In the genomic region with DNA sequence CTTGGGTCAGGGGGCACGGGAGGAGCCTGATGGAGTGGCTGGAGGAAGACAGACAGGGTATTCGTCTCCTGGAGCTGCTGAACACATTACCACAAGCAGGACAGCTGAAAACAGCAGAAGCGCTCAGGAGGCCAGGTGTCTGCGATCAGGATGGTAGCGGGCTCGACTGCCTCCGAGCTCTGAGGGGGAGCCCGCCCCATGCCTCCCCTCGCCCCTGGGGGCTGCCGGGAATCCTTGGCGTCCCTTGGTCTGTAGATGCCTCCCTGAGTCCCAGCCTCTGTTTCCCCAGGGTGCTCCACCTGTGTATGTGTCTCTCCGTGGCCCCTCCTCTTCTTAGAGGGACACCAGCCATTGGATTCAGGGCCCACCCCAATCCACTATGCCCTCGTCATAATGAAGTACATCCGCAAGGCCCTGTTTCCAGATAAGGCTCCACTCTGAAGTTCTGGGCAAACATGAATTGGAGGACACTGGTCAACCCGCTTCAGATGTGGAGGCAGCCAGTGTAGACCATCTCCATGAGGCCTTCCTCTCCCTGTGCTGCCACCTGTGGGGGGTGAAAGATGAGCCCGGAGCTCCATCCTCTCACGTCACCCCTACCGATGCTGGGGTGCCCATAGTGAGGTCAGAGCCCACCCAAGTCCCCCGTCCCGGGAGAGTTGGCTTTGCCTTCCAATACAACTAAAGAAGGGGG, we compare ENCODE assay signal across 20 cellular contexts.
"Had no signal": no experiment of that assay in that cellular context is flagged by ENCODE, and none has a peak within 500 bp of the region (broad histone marks: within the 10 kb centered on the region; RNA-seq: fewer than 3 reads in every experiment).

No MANE protein-coding gene starts in this region.

- ATAC-seq: activated T-cell treated with anti-CD3 and anti-CD28 coated beads, Interleukin-2, amount 50 U/mL, for 72 hours; esophagus mucosa had no signal

- H3K27ac ChIP-seq: upper lobe of right lung had no signal

- DNase-seq: activated CD4-positive, alpha-beta memory T cell treated with anti-CD3 and anti-CD28 coated beads, Interleukin-2, amount 10 ng/mL, durations not matched to agents 7 days and 5 days; activated CD4-positive, alpha-beta T cell treated with anti-CD3 and anti-CD28 coated beads for 48 hours; activated effector memory CD4-positive, alpha-beta T cell treated with anti-CD3 and anti-CD28 coated beads, Interleukin-2, amount 50 U/mL, for 16 hours; activated naive CD4-positive, alpha-beta T cell treated with anti-CD3 and anti-CD28 coated beads, Interleukin-2, amount 50 U/mL, for 16 hours; activated T-cell treated with anti-CD3 and anti-CD28 coated beads, Interleukin-2, amount 50 U/mL, for 72 hours; aorta; central memory CD4-positive, alpha-beta T cell; effector memory CD4-positive, alpha-beta T cell; head of caudate nucleus; occipital lobe; retina; spleen; stimulated activated CD4-positive, alpha-beta T cell treated with anti-CD3 and anti-CD28 coated beads, Interleukin-4, amount 100 ng/mL, for 1 hour; stimulated activated naive CD4-positive, alpha-beta T cell; upper lobe of right lung had no signal

- FAIRE-seq: colon, frontal cortex, islet of Langerhans had no signal

- H3K9me3 ChIP-seq: spleen, thoracic aorta, upper lobe of right lung had no signal

- H3K27me3 ChIP-seq: spleen, upper lobe of right lung had no signal

- H3K4me3 ChIP-seq: spleen, thoracic aorta, upper lobe of right lung had no signal
